ENCODE assay signal across 1 cellular context in genomic region chr20:58458342-58459057, GRCh38.
TF ChIP-seq lines count a peak whose summit lies in the region.

No MANE protein-coding gene starts in this region.

TF ChIP-seq in WTC11, 78 proteins besides CTCF, POLR2A, EP300 and RAD21 (continued from another document):
- TF ChIP-seq AFF4 (CRISPR knock-in tag; IDR thresholded peaks at IDR 0.05; ENCODE audit: borderline replicate concordance): no peak
